8 cellular contexts compared by ENCODE assay signal in the genomic region with DNA sequence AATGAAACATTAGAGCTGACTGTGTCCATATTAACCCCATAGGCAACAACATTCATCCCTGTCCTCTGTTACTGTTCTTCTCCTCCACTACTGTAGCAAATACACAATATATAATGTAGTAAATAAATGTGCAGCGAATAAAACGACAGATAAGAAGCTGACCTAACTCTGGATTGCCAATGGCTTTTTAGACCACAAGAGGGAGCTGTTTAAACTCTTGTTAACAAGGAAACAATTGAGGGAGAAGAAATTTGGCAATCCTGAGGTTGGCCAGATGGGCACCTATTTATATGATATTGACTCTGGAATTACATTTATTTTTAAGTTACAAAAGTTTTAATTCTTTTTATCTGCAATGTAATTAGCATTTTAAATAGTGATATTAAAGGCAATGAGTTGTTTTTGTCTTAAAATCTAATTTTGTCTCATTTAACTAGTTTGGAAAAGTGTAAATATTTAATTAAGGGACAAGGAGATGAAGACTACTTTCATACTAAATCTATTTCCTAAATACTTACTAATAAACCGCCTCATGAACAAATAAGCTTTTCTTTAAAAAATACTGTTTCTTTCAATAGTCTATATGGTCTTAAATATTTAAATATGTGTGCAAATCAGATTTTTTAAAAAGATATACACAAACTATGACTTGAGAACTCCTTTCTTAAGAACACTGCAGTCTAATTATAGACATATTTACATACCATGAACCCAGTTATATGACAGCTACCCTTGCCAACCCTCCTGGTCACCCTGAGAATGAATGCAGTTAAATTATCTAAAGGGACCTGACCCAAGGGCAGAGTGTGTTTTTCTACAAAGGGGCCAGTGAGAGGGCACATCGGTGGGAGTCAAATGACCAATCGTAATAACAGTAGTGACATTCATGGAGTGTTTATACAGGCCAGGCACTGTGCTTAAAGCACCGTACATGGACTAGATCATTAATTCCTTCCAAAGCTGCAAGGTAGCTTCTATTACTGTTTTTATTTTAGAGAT. TPM values are rescaled to one million over a fixed set of nuclear protein-coding genes. Genes with fewer than 3 reads are reported as not detected.
DNase-seq lines count a peak whose midpoint lies in the region; ATAC-seq, FAIRE-seq and TF ChIP-seq lines count a peak whose summit lies in the region.

No MANE protein-coding gene starts in this region.

- no peak overlapping the region for H3K23ac ChIP-seq in H9 (ENCODE audit: insufficient read length, low read depth, low read length)

- peaks cover 4% of the 10 kb centered on the region for H3K9me3 ChIP-seq in H9 (ENCODE audit: control insufficient read depth, low read depth, low read length)
- H3K9me3 ChIP-seq in pancreas: no peaks in the 10 kb centered on the region

- peak; percentile 71 to 88 (median 82) for ATAC-seq in pancreas
- ATAC-seq in GM21737 (IDR thresholded peaks at IDR 0.05; ENCODE audit: unreplicated experiment): no peak

- no peaks in the 10 kb centered on the region for H3K36me3 ChIP-seq in pancreas

- H3K4me3 ChIP-seq in fibroblast of villous mesenchyme (ENCODE audit: low read depth, low read length): no peak overlapping the region
- H3K4me3 ChIP-seq in pancreas: no peak overlapping the region

- peaks cover 8% of the 10 kb centered on the region for H3K27me3 Mint-ChIP-seq in activated CD4-positive, alpha-beta T cell treated with anti-CD3 and anti-CD28 coated beads, Interleukin-2, amount 10 ng/mL, durations not matched to agents 7 days and 5 days
- H3K27me3 Mint-ChIP-seq in H9 (ENCODE audit: low read depth): no peaks in the 10 kb centered on the region

- H3K27me3 ChIP-seq in H9 (ENCODE audit: insufficient read depth, low read length) (no peaks in the 10 kb centered on the region), pancreas (no peaks in the 10 kb centered on the region)

- POLR2A ChIA-PET in activated CD4-positive, alpha-beta T cell treated with anti-CD3 and anti-CD28 coated beads, Interleukin-2, amount 10 ng/mL, durations not matched to agents 7 days and 5 days (lab: Charles Lee): no interaction called here

- no peak overlapping the region for H2BK15ac ChIP-seq in H9 (ENCODE audit: low read depth, low read length)

- H3K27ac ChIP-seq in H9 (ENCODE audit: insufficient read length, low read depth, low read length) (no peak overlapping the region), pancreas (no peak overlapping the region)

- H3K9ac ChIP-seq in H9 (ENCODE audit: extremely low read depth, insufficient read length, low read length): no peak overlapping the region

- no peaks in the 10 kb centered on the region for H3K4me1 Mint-ChIP-seq in activated CD4-positive, alpha-beta T cell treated with anti-CD3 and anti-CD28 coated beads, Interleukin-2, amount 10 ng/mL, durations not matched to agents 7 days and 5 days
- no peaks in the 10 kb centered on the region for H3K4me1 Mint-ChIP-seq in H9

- H3T11ph ChIP-seq in H9 (ENCODE audit: low read length): no peak overlapping the region

- H3K4me1 ChIP-seq in H9 (ENCODE audit: insufficient read depth, low read length): no peaks in the 10 kb centered on the region
- no peaks in the 10 kb centered on the region for H3K4me1 ChIP-seq in pancreas

- CTCF ChIA-PET in activated CD4-positive, alpha-beta T cell treated with anti-CD3 and anti-CD28 coated beads, Interleukin-2, amount 10 ng/mL, durations not matched to agents 7 days and 5 days (lab: Charles Lee): interaction anchor here (0.6 to 1.7 kb wide), 7 partner anchors 13 to 917 kb away, joined by 3 to 6 read pairs (median 3); partner anchors contain the start of gene NEK1

- no peak overlapping the region for H3K18ac ChIP-seq in H9 (ENCODE audit: insufficient read length, low read depth, low read length)

- H3K79me2 ChIP-seq in H9 (ENCODE audit: insufficient read depth, low read length): no peaks in the 10 kb centered on the region

- intact Hi-C loops in pancreas (cut with DNase I): loop anchor here in 2 of 3 donors (5.0 to 10.0 kb wide), 2 partner anchors 232 to 244 kb away; no protein-coding TSS in a partner anchor

- DNase-seq in activated CD4-positive, alpha-beta T cell treated with anti-CD3 and anti-CD28 coated beads, Interleukin-2, amount 10 ng/mL, durations not matched to agents 7 days and 5 days: peak; percentile 52
- DNase-seq in activated CD4-positive, alpha-beta T cell treated with anti-CD3 and anti-CD28 coated beads, Interleukin-2, amount 50 U/mL, for 48 hours: no peak
- DNase-seq in H9: no peak
- DNase-seq in NCI-H146 treated with DMSO at 0.1 percent for 48 hours (lab: John Stamatoyannopoulos, UW; ENCODE audit: unreplicated experiment): peak; percentile 9
- DNase-seq in T-helper 1 cell: peak in 3 of 5 donors; percentile 12 to 48 (median 33)
- peak; percentile 84 for DNase-seq in fibroblast of villous mesenchyme (ENCODE audit: low read depth)
- peak in 3 of 6 donors; percentile 21 to 36 (median 24) for DNase-seq in pancreas

- no peak overlapping the region for H2AFZ ChIP-seq in H9 (ENCODE audit: low read length)

- no peak overlapping the region for H3K4me2 ChIP-seq in H9 (ENCODE audit: insufficient read depth, insufficient read length, low read length)

- peak; percentile 93 for FAIRE-seq in pancreas (lab: Jason Lieb, UNC)

- H3K79me1 ChIP-seq in H9 (ENCODE audit: insufficient read depth, low read depth, low read length, poor library complexity, severe bottlenecking): no peaks in the 10 kb centered on the region

- no peaks in the 10 kb centered on the region for H3K23me2 ChIP-seq in H9 (ENCODE audit: insufficient read length, low read depth, low read length, poor library complexity, severe bottlenecking)

- H2BK5ac ChIP-seq in H9 (ENCODE audit: insufficient read length, low read length): no peak overlapping the region

- no peak overlapping the region for H2BK20ac ChIP-seq in H9 (ENCODE audit: low read depth, low read length, poor library complexity, severe bottlenecking)

- no peak overlapping the region for H4K5ac ChIP-seq in H9 (ENCODE audit: insufficient read length, low read depth, low read length)

- no peaks in the 10 kb centered on the region for H4K20me1 ChIP-seq in H9 (ENCODE audit: control insufficient read depth, insufficient read depth, insufficient read length)

- no peak overlapping the region for H3K4ac ChIP-seq in H9 (ENCODE audit: low read depth, low read length)

- no peak overlapping the region for H2BK12ac ChIP-seq in H9 (ENCODE audit: insufficient read length, low read depth, low read length)

- no peaks in the 10 kb centered on the region for H3K9me3 Mint-ChIP-seq in activated CD4-positive, alpha-beta T cell treated with anti-CD3 and anti-CD28 coated beads, Interleukin-2, amount 10 ng/mL, durations not matched to agents 7 days and 5 days
- H3K9me3 Mint-ChIP-seq in H9: peaks cover 0 to 3% of the 10 kb centered on the region in 2 experiments; a peak in 2 of 5 replicates

- H3K14ac ChIP-seq in H9 (ENCODE audit: insufficient read depth, low read length): no peak overlapping the region

- H3K36me3 Mint-ChIP-seq in activated CD4-positive, alpha-beta T cell treated with anti-CD3 and anti-CD28 coated beads, Interleukin-2, amount 10 ng/mL, durations not matched to agents 7 days and 5 days (ENCODE audit: low read depth): no peaks in the 10 kb centered on the region
- peaks cover 0 to 1% (median 0%) of the 10 kb centered on the region in 3 experiments; a peak in 1 of 7 replicates for H3K36me3 Mint-ChIP-seq in H9 (ENCODE audit: insufficient read depth in 1 of 3, low read depth in 3 of 3)

- no peak overlapping the region for H3K27ac Mint-ChIP-seq in activated CD4-positive, alpha-beta T cell treated with anti-CD3 and anti-CD28 coated beads, Interleukin-2, amount 10 ng/mL, durations not matched to agents 7 days and 5 days
- no peak overlapping the region for H3K27ac Mint-ChIP-seq in H9

- H2AK5ac ChIP-seq in H9 (ENCODE audit: insufficient read length, low read length): no peak overlapping the region

- H2BK120ac ChIP-seq in H9 (ENCODE audit: low read depth, low read length, poor library complexity, severe bottlenecking): no peak overlapping the region

- no peak overlapping the region for H4K8ac ChIP-seq in H9 (replicated peaks; ENCODE audit: insufficient read length, low read depth, low read length)

- peak; percentile 94 for TF ChIP-seq CTCF in H9 (conservative IDR thresholded peaks at IDR 0.05)
- peak; percentile 84 for TF ChIP-seq CTCF in fibroblast of villous mesenchyme (IDR thresholded peaks at IDR 0.05; ENCODE audit: insufficient read depth, low read depth, low read length)
- peak; percentile 65 to 81 (median 76) for TF ChIP-seq CTCF in pancreas (IDR thresholded peaks at IDR 0.05)

- H4K91ac ChIP-seq in H9 (ENCODE audit: insufficient read length, low read depth, low read length): no peak overlapping the region

- no CpG with 5 or more reads among the region's 6 CpGs for WGBS in H9 (ENCODE audit: extremely low coverage, insufficient read length, low lambda C conversion rate)
- 26 to 27% methylated on average over 6 of the region's 6 CpGs for WGBS in pancreas, 2 donors

- no peak overlapping the region for H3K56ac ChIP-seq in H9 (ENCODE audit: insufficient read length, low read depth, low read length)

- no peak overlapping the region for H3K4me3 Mint-ChIP-seq in activated CD4-positive, alpha-beta T cell treated with anti-CD3 and anti-CD28 coated beads, Interleukin-2, amount 10 ng/mL, durations not matched to agents 7 days and 5 days
- H3K4me3 Mint-ChIP-seq in H9: no peak overlapping the region

RNA-seq across cellular contexts. Expression of gene HPF1, which starts 52.9 kb away (rescaled TPM):
- 10 to 100 TPM; 19.8 to 23.3 TPM for total RNA-seq in activated CD4-positive, alpha-beta T cell treated with anti-CD3 and anti-CD28 coated beads, Interleukin-2, amount 10 ng/mL, durations not matched to agents 7 days and 5 days
- total RNA-seq in H9 (2021) (32.1 and 32.8 TPM in 2 replicates), fibroblast of villous mesenchyme (22.5 and 25.9 TPM in 2 replicates), pancreas (1 to 10 TPM; 5.9 to 9.9 (median 9.1) TPM)
- 10 to 100 TPM; 11.6 to 19.9 TPM for polyA plus RNA-seq in pancreas

Comparison
In these comparisons a context has a peak if more than half of its experiments do, and no peak if none do; other contexts are left out.
1. DNase-seq: peak in activated CD4-positive, alpha-beta T cell treated with anti-CD3 and anti-CD28 coated beads, Interleukin-2, amount 10 ng/mL, durations not matched to agents 7 days and 5 days (single experiment), NCI-H146 treated with DMSO at 0.1 percent for 48 hours (single experiment), T-helper 1 cell (3 of 5) and fibroblast of villous mesenchyme (single experiment); none in activated CD4-positive, alpha-beta T cell treated with anti-CD3 and anti-CD28 coated beads, Interleukin-2, amount 50 U/mL, for 48 hours (0 of 2) and H9 (single experiment).
2. Peak in every context shown above with its lines, with median percentiles within 50 percentile points of each other: CTCF ChIP-seq.